ENCODE assay signal across 20 cellular contexts in genomic region chr5:186091-187041, GRCh38. TPM values are rescaled to one million over a fixed set of nuclear protein-coding genes. Genes with fewer than 3 reads are reported as not detected.
DNase-seq lines count a peak whose midpoint lies in the region; ATAC-seq and TF ChIP-seq lines count a peak whose summit lies in the region.
"Had no signal": no experiment of that assay in that cellular context is flagged by ENCODE, and none has a peak within 500 bp of the region (broad histone marks: within the 10 kb centered on the region; RNA-seq: fewer than 3 reads in every experiment).

No MANE protein-coding gene starts in this region.

- WGBS in heart right ventricle, 2 donors = 73 to 80% methylated on average over 28 of the region's 28 CpGs
- WGBS in IMR-90 (ENCODE audit: extremely low coverage in 2 of 2, insufficient read length in 1 of 2), 2 experiments = 96% methylated on average over 12 of the region's 28 CpGs; no CpG with 5 or more reads in 1 of the 2 experiments
- 76% methylated on average over 28 of the region's 28 CpGs for WGBS in right cardiac atrium
- WGBS in sigmoid colon, 2 donors = 74 to 84% methylated on average over 28 of the region's 28 CpGs

- H3K18ac ChIP-seq in IMR-90 (ENCODE audit: low read depth, low read length) = no peak overlapping the region

- H3K4me1 Mint-ChIP-seq in activated T-helper 2 cell treated with anti-CD3 and anti-CD28 coated beads, Interferon-gamma antibody, Interleukin-2, Interleukin-4, amounts not matched to agents 10 μg/mL and 5 μg/mL and 100 μg/mL, durations not matched to agents 14 hours and 24 hours and 36 hours (ENCODE audit: low read depth) = peaks cover 8% of the 10 kb centered on the region

- H3K4me3 ChIP-seq in heart right ventricle = no peak overlapping the region
- H3K4me3 ChIP-seq in IMR-90 (ENCODE audit: insufficient read depth, low read depth, low read length) = no peak overlapping the region
- H3K4me3 ChIP-seq in right cardiac atrium (ENCODE audit: low read length) = no peak overlapping the region
- H3K4me3 ChIP-seq in sigmoid colon = no peak overlapping the region

- H2BK5ac ChIP-seq in IMR-90 (ENCODE audit: low read depth, low read length, poor library complexity, severe bottlenecking) = no peak overlapping the region

- no peak overlapping the region for H2AK9ac ChIP-seq in IMR-90 (replicated peaks; ENCODE audit: low read depth, low read length, poor library complexity)

- H4K20me1 ChIP-seq in IMR-90 (ENCODE audit: insufficient read depth, low read length) = peaks cover 2% of the 10 kb centered on the region; the same call in 1 of the 2 replicates

- no peak overlapping the region for H3K56ac ChIP-seq in IMR-90 (ENCODE audit: extremely low read depth, insufficient read depth, low read length)

- CTCF ChIA-PET in IMR-90 (lab: Yijun Ruan, JAX) = no interaction called here

- TF ChIP-seq POLR2A in IMR-90 (IDR thresholded peaks at IDR 0.05; ENCODE audit: low read depth, low read length) (no peak), sigmoid colon (IDR thresholded peaks at IDR 0.05) (no peak)

- no peak for TF ChIP-seq RAD21 in IMR-90 (IDR thresholded peaks at IDR 0.05; ENCODE audit: low read length)

- no TSS peak for BruUV-seq in IMR-90 (replicated peaks; lab: Mats Ljungman, UMichigan)

- no peak for TF ChIP-seq EP300 in sigmoid colon (IDR thresholded peaks at IDR 0.05)

- TF ChIP-seq CTCF in heart right ventricle (IDR thresholded peaks at IDR 0.05) = no peak
- no peak for TF ChIP-seq CTCF in IMR-90 (conservative IDR thresholded peaks at IDR 0.05; ENCODE audit: low read depth, low read length)
- TF ChIP-seq CTCF in sigmoid colon (IDR thresholded peaks at IDR 0.05) = no peak

- POLR2A ChIA-PET in IMR-90 (lab: Charles Lee; ENCODE audit: unreplicated experiment) = no interaction called here

- no peak overlapping the region for H4K91ac ChIP-seq in IMR-90 (ENCODE audit: insufficient read depth, low read depth, low read length)

- no peak overlapping the region for H2BK120ac ChIP-seq in IMR-90 (ENCODE audit: low read depth, low read length)

- no peaks in the 10 kb centered on the region for H3K36me3 Mint-ChIP-seq in activated T-helper 2 cell treated with anti-CD3 and anti-CD28 coated beads, Interferon-gamma antibody, Interleukin-2, Interleukin-4, amounts not matched to agents 10 μg/mL and 5 μg/mL and 100 μg/mL, durations not matched to agents 14 hours and 24 hours and 36 hours (ENCODE audit: low read depth)

- no peak overlapping the region for H2BK15ac ChIP-seq in IMR-90 (ENCODE audit: low read depth, low read length)

- no peak overlapping the region for H3K27ac ChIP-seq in heart right ventricle
- H3K27ac ChIP-seq in IMR-90 (ENCODE audit: insufficient read depth, low read length) = no peak overlapping the region
- H3K27ac ChIP-seq in right cardiac atrium (ENCODE audit: low read length) = no peak overlapping the region
- no peak overlapping the region for H3K27ac ChIP-seq in sigmoid colon
- H3K27ac ChIP-seq: HL-60 had no signal

- H3K79me1 ChIP-seq in IMR-90 (ENCODE audit: low read depth in 1 of 2, low read length in 2 of 2) = no peaks in the 10 kb centered on the region

- no peak overlapping the region for H4K5ac ChIP-seq in IMR-90 (ENCODE audit: low read depth, low read length)

- H2BK20ac ChIP-seq in IMR-90 (ENCODE audit: low read depth, low read length) = no peak overlapping the region

- no peak overlapping the region for H3K4ac ChIP-seq in IMR-90 (ENCODE audit: low read depth, low read length)

- peak overlapping the region; percentile 17 for H2AFZ ChIP-seq in IMR-90 (replicated peaks; ENCODE audit: low read length, poor library complexity)

- no peak for ATAC-seq in Right ventricle myocardium superior (ENCODE audit: poor library complexity)
- no peak for ATAC-seq in heart right ventricle
- no peak for ATAC-seq in IMR-90 (ENCODE audit: low read depth)
- no peak for ATAC-seq in right cardiac atrium
- no peak for ATAC-seq in GM19324 (IDR thresholded peaks at IDR 0.05; ENCODE audit: low FRiP score, unreplicated experiment)
- ATAC-seq: Panc1 had no signal

- H2AK5ac ChIP-seq in IMR-90 (ENCODE audit: low read depth, low read length) = no peak overlapping the region

- H3K36me3 ChIP-seq in heart right ventricle (no peaks in the 10 kb centered on the region), IMR-90 (ENCODE audit: control insufficient read depth, insufficient read depth, low read length) (no peaks in the 10 kb centered on the region), sigmoid colon (no peaks in the 10 kb centered on the region)

- H3K9me3 ChIP-seq in heart right ventricle (no peaks in the 10 kb centered on the region), IMR-90 (ENCODE audit: control insufficient read depth, insufficient read depth, low read length) (no peaks in the 10 kb centered on the region), right cardiac atrium (ENCODE audit: control insufficient read depth, low read length) (no peaks in the 10 kb centered on the region), sigmoid colon (no peaks in the 10 kb centered on the region)

- intact Hi-C loops in Right ventricle myocardium superior (cut with DNase I) = no loop called here
- intact Hi-C loops in heart right ventricle (cut with DNase I) = loop anchor here in 1 of 10 donors (5.0 kb wide), 1 partner anchor 246 kb away; no protein-coding TSS in a partner anchor
- intact Hi-C loops in IMR-90 (cut with micrococcal nuclease) = no loop called here
- intact Hi-C loops in right cardiac atrium (cut with DNase I) = no loop called here
- intact Hi-C loops in sigmoid colon (cut with DNase I) = loop anchor here (5.0 kb wide), 1 partner anchor 81 kb away; no protein-coding TSS in a partner anchor
- intact Hi-C loops in activated T-helper 2 cell treated with anti-CD3 and anti-CD28 coated beads, Interferon-gamma antibody, Interleukin-2, Interleukin-4, amounts not matched to agents 10 μg/mL and 5 μg/mL and 100 μg/mL, durations not matched to agents 14 hours and 24 hours and 36 hours (cut with micrococcal nuclease) = no loop called here

- H3K27ac Mint-ChIP-seq in activated T-helper 2 cell treated with anti-CD3 and anti-CD28 coated beads, Interferon-gamma antibody, Interleukin-2, Interleukin-4, amounts not matched to agents 10 μg/mL and 5 μg/mL and 100 μg/mL, durations not matched to agents 14 hours and 24 hours and 36 hours = no peak overlapping the region
- H3K27ac Mint-ChIP-seq: H9 had no signal

- peaks cover 5% of the 10 kb centered on the region; the same call in 1 of the 2 replicates for H3K9me1 ChIP-seq in IMR-90 (ENCODE audit: insufficient read depth, low read length)

- in situ Hi-C loops in IMR-90 (cut with MboI; ENCODE audit: low sequenced_read_pairs) = no loop called here

- no peak overlapping the region for H3K23ac ChIP-seq in IMR-90 (ENCODE audit: low read depth, low read length)

- H3K4me2 ChIP-seq in IMR-90 (ENCODE audit: low read depth, low read length) = no peak overlapping the region

- H3K27me3 ChIP-seq in heart right ventricle = peaks cover 0 to 17% (median under 1%) of the 10 kb centered on the region in 7 donors
- H3K27me3 ChIP-seq in IMR-90 (ENCODE audit: control insufficient read depth, insufficient read depth, low read length) = peaks cover 6% of the 10 kb centered on the region; the same call in 1 of the 2 replicates
- no peaks in the 10 kb centered on the region for H3K27me3 ChIP-seq in right cardiac atrium (ENCODE audit: control insufficient read depth, insufficient read depth)
- peaks cover 0 to 5% (median 0%) of the 10 kb centered on the region in 3 donors for H3K27me3 ChIP-seq in sigmoid colon

- H3K27me3 Mint-ChIP-seq in activated T-helper 2 cell treated with anti-CD3 and anti-CD28 coated beads, Interferon-gamma antibody, Interleukin-2, Interleukin-4, amounts not matched to agents 10 μg/mL and 5 μg/mL and 100 μg/mL, durations not matched to agents 14 hours and 24 hours and 36 hours (ENCODE audit: low read depth) = peaks cover 8% of the 10 kb centered on the region

- no peaks in the 10 kb centered on the region for H3K9me3 Mint-ChIP-seq in activated T-helper 2 cell treated with anti-CD3 and anti-CD28 coated beads, Interferon-gamma antibody, Interleukin-2, Interleukin-4, amounts not matched to agents 10 μg/mL and 5 μg/mL and 100 μg/mL, durations not matched to agents 14 hours and 24 hours and 36 hours
- H3K9me3 Mint-ChIP-seq: H9 had no signal

- no peak overlapping the region for H3K9ac ChIP-seq in IMR-90 (ENCODE audit: low read depth, low read length)

- DNase-seq in Right ventricle myocardium superior (peak; percentile 36), heart right ventricle (no peak), IMR-90 (no peak), right cardiac atrium (peak in 2 of 3 donors; percentile 29 to 56), sigmoid colon (peak; percentile 57)
- DNase-seq in activated T-helper 2 cell treated with anti-CD3 and anti-CD28 coated beads, Interferon-gamma antibody, Interleukin-2, Interleukin-4, amounts not matched to agents 10 μg/mL and 5 μg/mL and 100 μg/mL, durations not matched to agents 14 hours and 24 hours and 36 hours (ENCODE audit: low spot score) = no peak
- DNase-seq: DMS79, H9, Karpas-422, NCI-H1092 treated with DMSO at 0.1 percent for 48 hours, NCI-H146, NCI-H2029 treated with DMSO at 0.1 percent for 48 hours, NCI-H2171, NCI-H526 had no signal

- no peak overlapping the region for H3K14ac ChIP-seq in IMR-90 (replicated peaks; ENCODE audit: low read depth, low read length)

- peaks cover 0 to 34% (median 20%) of the 10 kb centered on the region in 9 donors for H3K4me1 ChIP-seq in heart right ventricle
- H3K4me1 ChIP-seq in IMR-90 (ENCODE audit: control insufficient read depth, insufficient read depth, low read length) = no peaks in the 10 kb centered on the region
- H3K4me1 ChIP-seq in right cardiac atrium (ENCODE audit: control insufficient read depth, insufficient read depth, low read length) = peaks cover 4% of the 10 kb centered on the region
- peaks cover 0 to 43% (median 38%) of the 10 kb centered on the region in 4 donors for H3K4me1 ChIP-seq in sigmoid colon

- H3K4me3 Mint-ChIP-seq in activated T-helper 2 cell treated with anti-CD3 and anti-CD28 coated beads, Interferon-gamma antibody, Interleukin-2, Interleukin-4, amounts not matched to agents 10 μg/mL and 5 μg/mL and 100 μg/mL, durations not matched to agents 14 hours and 24 hours and 36 hours (ENCODE audit: low read depth) = no peak overlapping the region
- H3K4me3 Mint-ChIP-seq: H9 had no signal

- no peak overlapping the region for H4K8ac ChIP-seq in IMR-90 (ENCODE audit: low read depth in 2 of 2, low read length in 2 of 2)

- dilution Hi-C loops in IMR-90 (cut with HindIII; ENCODE audit: low sequenced_read_pairs, unreplicated experiment) = no loop called here

RNA-seq across cellular contexts. Expression of gene LRRC14B, which starts 4.9 kb away (rescaled TPM):
- total RNA-seq in Right ventricle myocardium superior (103 TPM), heart right ventricle (10 to 100 TPM; 27.4 to 96.6 (median 58.3) TPM), IMR-90 (2012; rRNA removed) (not detected in 2 replicates), right cardiac atrium (10 to 100 TPM in 3 of 4 donors, 1 to 10 TPM in 1; 6.3 to 51.1 (median 30.8) TPM), sigmoid colon (under 1 TPM in 1 of 4 donors, not detected in 3; 0.66 TPM)
- polyA plus RNA-seq in heart right ventricle (10 to 100 TPM in 1 of 2 donors, 1 to 10 TPM in 1; 2.6 to 16.0 TPM), IMR-90 (2012; rRNA removed) (not detected in 2 replicates), right cardiac atrium (47.6 TPM), sigmoid colon (not detected)
- polyA plus RNA-seq in IMR-90 (2012; cell fraction: cytosol; rRNA removed) = not detected in 2 replicates
- 0.03 TPM in 1 of 2 replicates, not detected in the other for polyA plus RNA-seq in IMR-90 (2012; cell fraction: nucleus; rRNA removed; ENCODE audit: low replicate concordance)
- not detected in 2 replicates for total RNA-seq in activated T-helper 2 cell treated with anti-CD3 and anti-CD28 coated beads, Interferon-gamma antibody, Interleukin-2, Interleukin-4, amounts not matched to agents 10 μg/mL and 5 μg/mL and 100 μg/mL, durations not matched to agents 14 hours and 24 hours and 36 hours
- total RNA-seq: A172, H9, HT1080, SK-MEL-5 had no signal

RNA-seq across cellular contexts. Expression of gene CCDC127, which starts 31.6 kb away (rescaled TPM):
- 8.1 TPM for total RNA-seq in Right ventricle myocardium superior
- 10 to 100 TPM in 1 of 10 donors, 1 to 10 TPM in 9; 5.0 to 10.4 (median 7.7) TPM for total RNA-seq in heart right ventricle
- polyA plus RNA-seq in heart right ventricle = 1 to 10 TPM; 3.8 to 4.3 TPM
- 3.9 and 4.4 TPM in 2 replicates for total RNA-seq in IMR-90 (2012; rRNA removed)
- polyA plus RNA-seq in IMR-90 (2012; rRNA removed) = 3.2 TPM in 2 replicates
- polyA plus RNA-seq in IMR-90 (2012; cell fraction: cytosol; rRNA removed) = 2.2 and 2.4 TPM in 2 replicates
- polyA plus RNA-seq in IMR-90 (2012; cell fraction: nucleus; rRNA removed; ENCODE audit: low replicate concordance) = 1.5 and 2.8 TPM in 2 replicates
- total RNA-seq in right cardiac atrium = 1 to 10 TPM; 8.1 to 9.8 (median 8.6) TPM
- polyA plus RNA-seq in right cardiac atrium = 6.1 TPM
- 1 to 10 TPM; 5.7 to 8.3 (median 7.1) TPM for total RNA-seq in sigmoid colon
- polyA plus RNA-seq in sigmoid colon = 1 to 10 TPM; 1.2 to 3.3 (median 1.2) TPM
- total RNA-seq in activated T-helper 2 cell treated with anti-CD3 and anti-CD28 coated beads, Interferon-gamma antibody, Interleukin-2, Interleukin-4, amounts not matched to agents 10 μg/mL and 5 μg/mL and 100 μg/mL, durations not matched to agents 14 hours and 24 hours and 36 hours = 6.5 and 7.3 TPM in 2 replicates

RNA-seq across cellular contexts. Expression of gene SDHA, which starts 31.8 kb away (rescaled TPM):
- 837 TPM for total RNA-seq in Right ventricle myocardium superior
- 100 to 1,000 TPM; 557 to 897 (median 823) TPM for total RNA-seq in heart right ventricle
- 100 to 1,000 TPM; 317 to 636 TPM for polyA plus RNA-seq in heart right ventricle
- total RNA-seq in IMR-90 (2012; rRNA removed) = 105 and 122 TPM in 2 replicates
- 120 and 121 TPM in 2 replicates for polyA plus RNA-seq in IMR-90 (2012; rRNA removed)
- 120 and 126 TPM in 2 replicates for polyA plus RNA-seq in IMR-90 (2012; cell fraction: cytosol; rRNA removed)
- 104 and 113 TPM in 2 replicates for polyA plus RNA-seq in IMR-90 (2012; cell fraction: nucleus; rRNA removed; ENCODE audit: low replicate concordance)
- total RNA-seq in right cardiac atrium = 100 to 1,000 TPM; 370 to 452 (median 422) TPM
- 605 TPM for polyA plus RNA-seq in right cardiac atrium
- total RNA-seq in sigmoid colon = 10 to 100 TPM; 72.7 to 87.0 (median 80.2) TPM
- 100 to 1,000 TPM; 184 to 290 (median 187) TPM for polyA plus RNA-seq in sigmoid colon
- 154 and 157 TPM in 2 replicates for total RNA-seq in activated T-helper 2 cell treated with anti-CD3 and anti-CD28 coated beads, Interferon-gamma antibody, Interleukin-2, Interleukin-4, amounts not matched to agents 10 μg/mL and 5 μg/mL and 100 μg/mL, durations not matched to agents 14 hours and 24 hours and 36 hours

Comparison
In these comparisons a context has a peak if more than half of its experiments do, and no peak if none do; other contexts are left out.
1. DNase-seq: peak in Right ventricle myocardium superior (single experiment), right cardiac atrium (2 of 3) and sigmoid colon (single experiment); none in heart right ventricle (0 of 2), IMR-90 (single experiment) and activated T-helper 2 cell treated with anti-CD3 and anti-CD28 coated beads, Interferon-gamma antibody, Interleukin-2, Interleukin-4, amounts not matched to agents 10 μg/mL and 5 μg/mL and 100 μg/mL, durations not matched to agents 14 hours and 24 hours and 36 hours (single experiment).